1 cellular context compared by ENCODE assay signal in the genomic region with DNA sequence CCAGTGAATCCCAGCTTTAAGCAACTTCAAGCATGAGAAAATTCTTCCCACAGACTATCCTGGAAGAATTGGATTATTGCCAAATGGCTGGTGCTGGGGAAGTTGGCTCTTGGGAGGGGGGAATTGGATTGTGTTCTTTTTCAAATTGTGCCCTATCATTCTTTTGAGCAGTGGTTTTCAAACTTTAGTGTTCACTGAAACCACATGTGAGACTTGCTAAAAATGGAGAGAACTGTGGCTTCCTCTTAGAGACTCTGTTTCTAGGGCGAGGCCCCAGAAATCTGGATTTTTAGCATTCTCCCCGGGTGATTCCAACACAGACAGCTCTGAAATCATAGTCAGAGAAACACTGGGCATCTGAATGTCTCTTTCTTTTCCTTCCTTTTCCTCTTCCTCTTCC.
TF ChIP-seq lines count a peak whose summit lies in the region.

No MANE protein-coding gene starts in this region.

TF ChIP-seq in K562, 482 proteins besides CTCF, POLR2A, EP300 and RAD21:
- TF ChIP-seq HNRNPK (IDR thresholded peaks at IDR 0.05; ENCODE audit: low read depth, low read length, poor library complexity, severe bottlenecking) = peak; percentile 26
- no peak for TF ChIP-seq FOXA1 (IDR thresholded peaks at IDR 0.05; ENCODE audit: borderline replicate concordance)
- peak; percentile 56 for TF ChIP-seq NFIC (IDR thresholded peaks at IDR 0.05)
